In genomic region chr9:70418822-70419545, GRCh38 we compare ENCODE assay signal across 8 cellular contexts. TPM values are rescaled to one million over a fixed set of nuclear protein-coding genes. Genes with fewer than 3 reads are reported as not detected.
A peak's percentile ranks its signal among the peaks of the same experiment; 100 is the strongest.
DNase-seq lines count a peak whose midpoint lies in the region; ATAC-seq, FAIRE-seq and TF ChIP-seq lines count a peak whose summit lies in the region.

No MANE protein-coding gene starts in this region.

- peak overlapping the region; percentile 5; the same call in 1 of the 2 replicates for H2BK5ac ChIP-seq in H1 (ENCODE audit: low read depth, low read length)

- H3K23ac ChIP-seq in H1 (ENCODE audit: insufficient read length), result no peak overlapping the region

- peak overlapping the region; percentile 52 to 80 (median 66) for H3K4me3 ChIP-seq in H1 (ENCODE audit: extremely low read depth in 1 of 4, insufficient read depth in 2 of 4, low read depth in 3 of 4, low read length in 4 of 4)

- no peak overlapping the region for H2AK5ac ChIP-seq in H1 (ENCODE audit: low read depth, low read length)

- H4K91ac ChIP-seq in H1 (replicated peaks; ENCODE audit: insufficient read length, low read length), result peak overlapping the region; percentile 56

- H3K79me2 ChIP-seq in H1 (ENCODE audit: control insufficient read depth in 1 of 2, insufficient read depth in 2 of 2, low read length in 2 of 2), result no peaks in the 10 kb centered on the region

- POLR2A ChIA-PET in H1 (lab: Charles Lee; ENCODE audit: partially characterized antibody), result interaction anchor here (0.9 to 4.5 kb wide), 7 partner anchors 8 to 183 kb away, joined by 3 to 28 read pairs (median 5); no protein-coding TSS in a partner anchor

- TF ChIP-seq EP300 in H1 (IDR thresholded peaks at IDR 0.05; ENCODE audit: borderline replicate concordance in 1 of 2, low read depth in 2 of 2, low read length in 2 of 2), result peak in 1 of 2 experiments; percentile 34; a peak in 1 of 3 replicates

- H3K23me2 ChIP-seq in H1 (ENCODE audit: low read depth, low read length), result peaks cover 27% of the 10 kb centered on the region

- peak overlapping the region; percentile 0 for H4K5ac ChIP-seq in H1 (ENCODE audit: insufficient read length, low read depth, low read length)

- peak overlapping the region in 2 of 4 experiments; percentile 29 to 65; a peak in 3 of 7 replicates for H3K9ac ChIP-seq in H1 (replicated peaks in 1 of 4; ENCODE audit: extremely low read depth in 1 of 4, low read depth in 3 of 4, low read length in 3 of 4)

- ATAC-seq in GM21360 (IDR thresholded peaks at IDR 0.05; ENCODE audit: unreplicated experiment), result peak; percentile 41
- ATAC-seq in activated CD8-positive, alpha-beta memory T cell treated with anti-CD3 and anti-CD28 coated beads, Interleukin-2, amount 10 ng/mL, durations not matched to agents 7 days and 5 days, result peak; percentile 50

- peaks cover 0 to 11% (median 5%) of the 10 kb centered on the region in 4 experiments; a peak in 5 of 7 replicates for H3K27me3 ChIP-seq in H1 (replicated peaks in 1 of 4; ENCODE audit: control insufficient read depth in 3 of 4, extremely low read depth in 1 of 4, insufficient read depth in 3 of 4, low read length in 3 of 4)

- no peaks in the 10 kb centered on the region for H3K36me3 ChIP-seq in H1 (ENCODE audit: control insufficient read depth in 2 of 4, insufficient read depth in 4 of 4, low read length in 3 of 4)

- H2BK15ac ChIP-seq in H1 (ENCODE audit: low read length), result peak overlapping the region; percentile 21; the same call in 1 of the 2 replicates

- H2AFZ ChIP-seq in H1 (ENCODE audit: low read length), result no peak overlapping the region

- no peak for TF ChIP-seq CTCF in H1 (IDR thresholded peaks at IDR 0.05; ENCODE audit: control extremely low read depth in 1 of 3, insufficient read depth in 1 of 3, low read depth in 1 of 3, low read length in 3 of 3)

- H3K79me1 ChIP-seq in H1 (ENCODE audit: low read depth, low read length), result no peaks in the 10 kb centered on the region

- H3K4me1 ChIP-seq in H1 (replicated peaks in 1 of 4; ENCODE audit: control insufficient read depth in 3 of 4, insufficient read depth in 4 of 4, low read length in 3 of 4), result peaks cover 4 to 14% (median 6%) of the 10 kb centered on the region in 4 experiments; a peak in 6 of 7 replicates

- H3K36me3 Mint-ChIP-seq in activated CD8-positive, alpha-beta memory T cell treated with anti-CD3 and anti-CD28 coated beads, Interleukin-2, amount 10 ng/mL, durations not matched to agents 7 days and 5 days, result no peaks in the 10 kb centered on the region

- H2BK20ac ChIP-seq in H1 (ENCODE audit: low read length), result no peak overlapping the region

- H3K4me2 ChIP-seq in H1 (ENCODE audit: insufficient read depth in 1 of 2, low read depth in 2 of 2, low read length in 2 of 2), result peak overlapping the region; percentile 84 to 91

- H4K8ac ChIP-seq in H1 (ENCODE audit: extremely low read depth, insufficient read depth, low read length), result 0 out of 2 replicates have a peak overlapping the region, but pooled peaks have one; percentile 4

- H4K20me1 ChIP-seq in H1 (replicated peaks in 1 of 2; ENCODE audit: control insufficient read depth in 1 of 2, insufficient read depth in 2 of 2, low read length in 2 of 2), result no peaks in the 10 kb centered on the region

- no peaks in the 10 kb centered on the region for H3K9me3 Mint-ChIP-seq in activated CD8-positive, alpha-beta memory T cell treated with anti-CD3 and anti-CD28 coated beads, Interleukin-2, amount 10 ng/mL, durations not matched to agents 7 days and 5 days (ENCODE audit: low read depth)

- DNase-seq in CMK (ENCODE audit: low read depth) (peak; percentile 56), HT1080 (ENCODE audit: low read depth) (peak; percentile 97), NOMO-1 (lab: John Stamatoyannopoulos, UW; ENCODE audit: unreplicated experiment in 2 of 2) (peak; percentile 85 to 90), H1 (ENCODE audit: low read depth in 1 of 2, low spot score in 2 of 2) (peak; percentile 56 to 86), mesenteric fat pad (ENCODE audit: low spot score) (peak; percentile 99)
- peak; percentile 91 for DNase-seq in activated CD8-positive, alpha-beta memory T cell treated with anti-CD3 and anti-CD28 coated beads, Interleukin-2, amount 10 ng/mL, durations not matched to agents 7 days and 5 days
- peak; percentile 59 for DNase-seq in stimulated activated CD8-positive, alpha-beta memory T cell treated with anti-CD3 and anti-CD28 coated beads, Interleukin-15, amount 100 ng/mL, for 1 hour (ENCODE audit: low read depth)

- H3K14ac ChIP-seq in H1 (ENCODE audit: insufficient read length), result no peak overlapping the region

- CTCF ChIA-PET in activated CD8-positive, alpha-beta memory T cell treated with anti-CD3 and anti-CD28 coated beads, Interleukin-2, amount 10 ng/mL, durations not matched to agents 7 days and 5 days (lab: Charles Lee), result interaction anchor here (1.1 to 1.9 kb wide), 8 partner anchors 8 to 184 kb away, joined by 3 to 13 read pairs (median 4); no protein-coding TSS in a partner anchor
- CTCF ChIA-PET in H1 (lab: Charles Lee; ENCODE audit: partially characterized antibody), result interaction anchor here (0.5 to 3.2 kb wide), 7 partner anchors 10 to 230 kb away, joined by 3 to 8 read pairs (median 3); no protein-coding TSS in a partner anchor

- peak overlapping the region; percentile 89 for H3K18ac ChIP-seq in H1 (ENCODE audit: extremely low read depth, low read length)

- no peak for FAIRE-seq in H1 (lab: Jason Lieb, UNC)

- H3K27ac ChIP-seq in H1 (ENCODE audit: low read depth, low read length), result peak overlapping the region; percentile 55; the same call in 1 of the 2 replicates

- H2BK12ac ChIP-seq in H1 (ENCODE audit: low read depth, low read length), result peak overlapping the region; percentile 3; the same call in 1 of the 2 replicates

- H3K4me1 Mint-ChIP-seq in activated CD8-positive, alpha-beta memory T cell treated with anti-CD3 and anti-CD28 coated beads, Interleukin-2, amount 10 ng/mL, durations not matched to agents 7 days and 5 days, result peaks cover 49% of the 10 kb centered on the region

- H3K4me3 Mint-ChIP-seq in activated CD8-positive, alpha-beta memory T cell treated with anti-CD3 and anti-CD28 coated beads, Interleukin-2, amount 10 ng/mL, durations not matched to agents 7 days and 5 days, result peak overlapping the region; percentile 83

- TF ChIP-seq RAD21 in H1 (IDR thresholded peaks at IDR 0.05 in 1 of 2, conservative IDR thresholded peaks at IDR 0.05 in 1 of 2; ENCODE audit: low read depth in 2 of 2, low read length in 2 of 2), result no peak; a peak in 1 of 4 replicates

- H2BK120ac ChIP-seq in H1 (replicated peaks; ENCODE audit: low read depth, low read length), result no peak overlapping the region

- H3K56ac ChIP-seq in H1 (replicated peaks; ENCODE audit: insufficient read length, low read depth, low read length), result no peak overlapping the region

- H3K27ac Mint-ChIP-seq in activated CD8-positive, alpha-beta memory T cell treated with anti-CD3 and anti-CD28 coated beads, Interleukin-2, amount 10 ng/mL, durations not matched to agents 7 days and 5 days, result peak overlapping the region; percentile 98

- no peaks in the 10 kb centered on the region for H3K27me3 Mint-ChIP-seq in activated CD8-positive, alpha-beta memory T cell treated with anti-CD3 and anti-CD28 coated beads, Interleukin-2, amount 10 ng/mL, durations not matched to agents 7 days and 5 days

- no peaks in the 10 kb centered on the region for H3K9me3 ChIP-seq in H1 (ENCODE audit: insufficient read depth in 2 of 2, low read depth in 1 of 2, low read length in 1 of 2)

- no peak overlapping the region for H3K4ac ChIP-seq in H1 (replicated peaks; ENCODE audit: insufficient read length, low read depth, low read length)

- WGBS in H1 (ENCODE audit: extremely low coverage in 1 of 2, insufficient coverage in 1 of 2, insufficient read length in 1 of 2, insufficient replicate concordance in 2 of 2, low coverage in 1 of 2, low lambda C conversion rate in 2 of 2, missing lambda C conversion rate in 1 of 2), 2 experiments, result 1% methylated on average over 52 of the region's 65 CpGs; no CpG with 5 or more reads in 1 of the 2 experiments

- TF ChIP-seq POLR2A in H1 (IDR thresholded peaks at IDR 0.05; ENCODE audit: control extremely low read depth in 1 of 2, low read depth in 2 of 2, low read length in 2 of 2), result peak in 1 of 2 experiments; percentile 31; a peak in 1 of 3 replicates

TF ChIP-seq in H1, 55 proteins besides CTCF, POLR2A, EP300 and RAD21 (continues in another document):
- TF ChIP-seq RBBP5 (IDR thresholded peaks at IDR 0.05; ENCODE audit: borderline replicate concordance, low read depth, low read length) (0 out of 2 replicates have a peak, but pooled peaks have one; percentile 3), MAX (IDR thresholded peaks at IDR 0.05) (peak; percentile 51), SIN3A (conservative IDR thresholded peaks at IDR 0.05 in 1 of 2, IDR thresholded peaks at IDR 0.05 in 1 of 2; ENCODE audit: low read depth in 1 of 2, low read length in 2 of 2) (peak in 1 of 2 experiments; percentile 71; a peak in 2 of 4 replicates), RXRA (IDR thresholded peaks at IDR 0.05; ENCODE audit: insufficient read depth, low read depth, low read length) (0 out of 2 replicates have a peak, but pooled peaks have one; percentile 74), TAF1 (IDR thresholded peaks at IDR 0.05; ENCODE audit: low read depth, low read length) (no peak; the same call in 1 of the 2 replicates), PHF8 (conservative IDR thresholded peaks at IDR 0.05; ENCODE audit: low read depth, low read length) (0 out of 2 replicates have a peak, but pooled peaks have one; percentile 12)

RNA-seq across cellular contexts. Expression of gene KLF9, which starts 4.5 kb away (rescaled TPM):
- total RNA-seq in HT1080 (2014; rRNA removed; shearing (Covaris generic)), result 6.0 and 7.3 TPM in 2 replicates
- polyA plus RNA-seq in HT1080 (2015; cell fraction: cytosol; rRNA removed), result 13.9 and 18.8 TPM in 2 replicates
- 13.8 and 15.5 TPM in 2 replicates for polyA plus RNA-seq in HT1080 (2015; cell fraction: nucleus; rRNA removed)
- total RNA-seq in activated CD8-positive, alpha-beta memory T cell treated with anti-CD3 and anti-CD28 coated beads, Interleukin-2, amount 10 ng/mL, durations not matched to agents 7 days and 5 days, result 10 to 100 TPM; 12.0 to 12.2 TPM
- 0.82 and 0.98 TPM in 2 replicates for total RNA-seq in H1 (2021; fragmentation: NEBNext Ultra II Directional; extraction: Animal tissue kit (Norgen Biotek cat#: 25700))
- polyA plus RNA-seq in H1 (2011; rRNA removed), result 0.47 TPM in 2 replicates
- polyA plus RNA-seq in H1 (2011; cell fraction: cytosol; rRNA removed), result 0.71 TPM
- polyA plus RNA-seq in H1 (2011; cell fraction: nucleus; rRNA removed), result 0.47 TPM
- polyA plus RNA-seq in H1 (2012, experiment 1 of 2), result 0.39 to 0.98 TPM (median 0.61 TPM) in 4 replicates
- 0.03 TPM for polyA plus RNA-seq in H1 (2012, experiment 2 of 2)
- polyA plus RNA-seq in H1 (2013, experiment 1 of 2), result 0.49 TPM
- polyA plus RNA-seq in H1 (2013, experiment 2 of 2), result 0.55 TPM
- 0.66 and 0.76 TPM in 2 replicates for polyA minus RNA-seq in H1 (2011; rRNA and poly(A)+ RNA removed)
- 0.95 TPM for polyA minus RNA-seq in H1 (2011; cell fraction: cytosol; rRNA and poly(A)+ RNA removed)
- polyA minus RNA-seq in H1 (2011; cell fraction: nucleus; rRNA and poly(A)+ RNA removed), result 1.2 TPM
- 105 TPM for total RNA-seq in mesenteric fat pad

Comparison
In these comparisons a context has a peak if more than half of its experiments do, and no peak if none do; other contexts are left out.
1. Peak in every context shown above with its lines: DNase-seq, ATAC-seq, H3K4me3 ChIP-seq and H3K27ac ChIP-seq.